Comparison of ENCODE assay signal across 1 cellular context in the genomic region with DNA sequence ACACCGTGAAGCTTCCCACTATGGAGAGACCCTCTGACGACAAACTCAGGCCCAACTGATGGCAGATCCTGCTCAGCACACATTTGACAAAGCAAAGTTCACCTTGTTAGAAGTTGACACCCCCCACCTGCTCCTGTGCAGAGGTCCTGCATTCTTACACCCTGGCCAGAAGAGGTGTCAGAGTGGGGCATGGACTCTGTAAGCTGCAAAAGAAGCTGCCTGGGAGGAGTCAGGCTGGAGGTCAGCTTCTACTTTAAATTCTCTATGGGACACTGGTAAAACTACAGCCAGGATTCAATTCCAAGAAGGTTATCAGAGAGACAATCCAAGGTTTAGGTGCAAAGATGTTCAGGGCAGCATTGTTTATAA.
TF ChIP-seq lines count a peak whose summit lies in the region.

No MANE protein-coding gene starts in this region.

TF ChIP-seq in HepG2, 621 proteins besides CTCF, POLR2A, EP300 and RAD21 (continued from another document):
- TF ChIP-seq, protein P1, sequence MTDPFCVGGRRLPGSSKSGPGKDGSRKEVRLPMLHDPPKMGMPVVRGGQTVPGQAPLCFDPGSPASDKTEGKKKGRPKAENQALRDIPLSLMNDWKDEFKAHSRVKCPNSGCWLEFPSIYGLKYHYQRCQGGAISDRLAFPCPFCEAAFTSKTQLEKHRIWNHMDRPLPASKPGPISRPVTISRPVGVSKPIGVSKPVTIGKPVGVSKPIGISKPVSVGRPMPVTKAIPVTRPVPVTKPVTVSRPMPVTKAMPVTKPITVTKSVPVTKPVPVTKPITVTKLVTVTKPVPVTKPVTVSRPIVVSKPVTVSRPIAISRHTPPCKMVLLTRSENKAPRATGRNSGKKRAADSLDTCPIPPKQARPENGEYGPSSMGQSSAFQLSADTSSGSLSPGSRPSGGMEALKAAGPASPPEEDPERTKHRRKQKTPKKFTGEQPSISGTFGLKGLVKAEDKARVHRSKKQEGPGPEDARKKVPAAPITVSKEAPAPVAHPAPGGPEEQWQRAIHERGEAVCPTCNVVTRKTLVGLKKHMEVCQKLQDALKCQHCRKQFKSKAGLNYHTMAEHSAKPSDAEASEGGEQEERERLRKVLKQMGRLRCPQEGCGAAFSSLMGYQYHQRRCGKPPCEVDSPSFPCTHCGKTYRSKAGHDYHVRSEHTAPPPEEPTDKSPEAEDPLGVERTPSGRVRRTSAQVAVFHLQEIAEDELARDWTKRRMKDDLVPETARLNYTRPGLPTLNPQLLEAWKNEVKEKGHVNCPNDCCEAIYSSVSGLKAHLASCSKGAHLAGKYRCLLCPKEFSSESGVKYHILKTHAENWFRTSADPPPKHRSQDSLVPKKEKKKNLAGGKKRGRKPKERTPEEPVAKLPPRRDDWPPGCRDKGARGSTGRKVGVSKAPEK (CRISPR knock-in tag; IDR thresholded peaks at IDR 0.05; ENCODE audit: borderline replicate concordance): no peak
- TF ChIP-seq NONO (IDR thresholded peaks at IDR 0.05): no peak
- no peak for TF ChIP-seq NONO (CRISPR knock-in tag; conservative IDR thresholded peaks at IDR 0.05)
- no peak for TF ChIP-seq ZNF350 (CRISPR knock-in tag; IDR thresholded peaks at IDR 0.05; ENCODE audit: borderline replicate concordance, low read depth)
- TF ChIP-seq, protein P2, sequence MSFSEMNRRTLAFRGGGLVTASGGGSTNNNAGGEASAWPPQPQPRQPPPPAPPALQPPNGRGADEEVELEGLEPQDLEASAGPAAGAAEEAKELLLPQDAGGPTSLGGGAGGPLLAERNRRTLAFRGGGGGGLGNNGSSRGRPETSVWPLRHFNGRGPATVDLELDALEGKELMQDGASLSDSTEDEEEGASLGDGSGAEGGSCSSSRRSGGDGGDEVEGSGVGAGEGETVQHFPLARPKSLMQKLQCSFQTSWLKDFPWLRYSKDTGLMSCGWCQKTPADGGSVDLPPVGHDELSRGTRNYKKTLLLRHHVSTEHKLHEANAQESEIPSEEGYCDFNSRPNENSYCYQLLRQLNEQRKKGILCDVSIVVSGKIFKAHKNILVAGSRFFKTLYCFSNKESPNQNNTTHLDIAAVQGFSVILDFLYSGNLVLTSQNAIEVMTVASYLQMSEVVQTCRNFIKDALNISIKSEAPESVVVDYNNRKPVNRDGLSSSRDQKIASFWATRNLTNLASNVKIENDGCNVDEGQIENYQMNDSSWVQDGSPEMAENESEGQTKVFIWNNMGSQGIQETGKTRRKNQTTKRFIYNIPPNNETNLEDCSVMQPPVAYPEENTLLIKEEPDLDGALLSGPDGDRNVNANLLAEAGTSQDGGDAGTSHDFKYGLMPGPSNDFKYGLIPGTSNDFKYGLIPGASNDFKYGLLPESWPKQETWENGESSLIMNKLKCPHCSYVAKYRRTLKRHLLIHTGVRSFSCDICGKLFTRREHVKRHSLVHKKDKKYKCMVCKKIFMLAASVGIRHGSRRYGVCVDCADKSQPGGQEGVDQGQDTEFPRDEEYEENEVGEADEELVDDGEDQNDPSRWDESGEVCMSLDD (CRISPR knock-in tag; IDR thresholded peaks at IDR 0.05; ENCODE audit: borderline replicate concordance): no peak
- TF ChIP-seq DR1 (CRISPR knock-in tag; IDR thresholded peaks at IDR 0.05): no peak
- TF ChIP-seq, protein P3, sequence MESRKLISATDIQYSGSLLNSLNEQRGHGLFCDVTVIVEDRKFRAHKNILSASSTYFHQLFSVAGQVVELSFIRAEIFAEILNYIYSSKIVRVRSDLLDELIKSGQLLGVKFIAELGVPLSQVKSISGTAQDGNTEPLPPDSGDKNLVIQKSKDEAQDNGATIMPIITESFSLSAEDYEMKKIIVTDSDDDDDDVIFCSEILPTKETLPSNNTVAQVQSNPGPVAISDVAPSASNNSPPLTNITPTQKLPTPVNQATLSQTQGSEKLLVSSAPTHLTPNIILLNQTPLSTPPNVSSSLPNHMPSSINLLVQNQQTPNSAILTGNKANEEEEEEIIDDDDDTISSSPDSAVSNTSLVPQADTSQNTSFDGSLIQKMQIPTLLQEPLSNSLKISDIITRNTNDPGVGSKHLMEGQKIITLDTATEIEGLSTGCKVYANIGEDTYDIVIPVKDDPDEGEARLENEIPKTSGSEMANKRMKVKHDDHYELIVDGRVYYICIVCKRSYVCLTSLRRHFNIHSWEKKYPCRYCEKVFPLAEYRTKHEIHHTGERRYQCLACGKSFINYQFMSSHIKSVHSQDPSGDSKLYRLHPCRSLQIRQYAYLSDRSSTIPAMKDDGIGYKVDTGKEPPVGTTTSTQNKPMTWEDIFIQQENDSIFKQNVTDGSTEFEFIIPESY (CRISPR knock-in tag; IDR thresholded peaks at IDR 0.05): no peak
- no peak for TF ChIP-seq ZNF883 (CRISPR knock-in tag; IDR thresholded peaks at IDR 0.05; ENCODE audit: not compliant biosample characterization)
- TF ChIP-seq, protein P4, sequence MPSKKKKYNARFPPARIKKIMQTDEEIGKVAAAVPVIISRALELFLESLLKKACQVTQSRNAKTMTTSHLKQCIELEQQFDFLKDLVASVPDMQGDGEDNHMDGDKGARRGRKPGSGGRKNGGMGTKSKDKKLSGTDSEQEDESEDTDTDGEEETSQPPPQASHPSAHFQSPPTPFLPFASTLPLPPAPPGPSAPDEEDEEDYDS (CRISPR knock-in tag; IDR thresholded peaks at IDR 0.05): no peak
- TF ChIP-seq, protein P5, sequence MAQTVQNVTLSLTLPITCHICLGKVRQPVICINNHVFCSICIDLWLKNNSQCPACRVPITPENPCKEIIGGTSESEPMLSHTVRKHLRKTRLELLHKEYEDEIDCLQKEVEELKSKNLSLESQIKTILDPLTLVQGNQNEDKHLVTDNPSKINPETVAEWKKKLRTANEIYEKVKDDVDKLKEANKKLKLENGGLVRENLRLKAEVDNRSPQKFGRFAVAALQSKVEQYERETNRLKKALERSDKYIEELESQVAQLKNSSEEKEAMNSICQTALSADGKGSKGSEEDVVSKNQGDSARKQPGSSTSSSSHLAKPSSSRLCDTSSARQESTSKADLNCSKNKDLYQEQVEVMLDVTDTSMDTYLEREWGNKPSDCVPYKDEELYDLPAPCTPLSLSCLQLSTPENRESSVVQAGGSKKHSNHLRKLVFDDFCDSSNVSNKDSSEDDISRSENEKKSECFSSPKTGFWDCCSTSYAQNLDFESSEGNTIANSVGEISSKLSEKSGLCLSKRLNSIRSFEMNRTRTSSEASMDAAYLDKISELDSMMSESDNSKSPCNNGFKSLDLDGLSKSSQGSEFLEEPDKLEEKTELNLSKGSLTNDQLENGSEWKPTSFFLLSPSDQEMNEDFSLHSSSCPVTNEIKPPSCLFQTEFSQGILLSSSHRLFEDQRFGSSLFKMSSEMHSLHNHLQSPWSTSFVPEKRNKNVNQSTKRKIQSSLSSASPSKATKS (CRISPR knock-in tag; IDR thresholded peaks at IDR 0.05): no peak
- TF ChIP-seq, protein P6, sequence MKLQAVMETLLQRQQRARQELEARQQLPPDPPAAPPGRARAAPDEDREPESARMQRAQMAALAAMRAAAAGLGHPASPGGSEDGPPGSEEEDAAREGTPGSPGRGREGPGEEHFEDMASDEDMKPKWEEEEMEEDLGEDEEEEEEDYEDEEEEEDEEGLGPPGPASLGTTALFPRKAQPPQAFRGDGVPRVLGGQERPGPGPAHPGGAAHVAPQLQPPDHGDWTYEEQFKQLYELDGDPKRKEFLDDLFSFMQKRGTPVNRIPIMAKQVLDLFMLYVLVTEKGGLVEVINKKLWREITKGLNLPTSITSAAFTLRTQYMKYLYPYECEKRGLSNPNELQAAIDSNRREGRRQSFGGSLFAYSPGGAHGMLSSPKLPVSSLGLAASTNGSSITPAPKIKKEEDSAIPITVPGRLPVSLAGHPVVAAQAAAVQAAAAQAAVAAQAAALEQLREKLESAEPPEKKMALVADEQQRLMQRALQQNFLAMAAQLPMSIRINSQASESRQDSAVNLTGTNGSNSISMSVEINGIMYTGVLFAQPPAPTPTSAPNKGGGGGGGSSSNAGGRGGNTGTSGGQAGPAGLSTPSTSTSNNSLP (IDR thresholded peaks at IDR 0.05; ENCODE audit: low read depth, low read length): no peak
- peak; percentile 63; the same call in 1 of the 2 replicates for TF ChIP-seq ZBTB7B (CRISPR knock-in tag; IDR thresholded peaks at IDR 0.05)
- TF ChIP-seq ZNF749 (CRISPR knock-in tag; IDR thresholded peaks at IDR 0.05; ENCODE audit: borderline replicate concordance): no peak
- TF ChIP-seq, protein P7, sequence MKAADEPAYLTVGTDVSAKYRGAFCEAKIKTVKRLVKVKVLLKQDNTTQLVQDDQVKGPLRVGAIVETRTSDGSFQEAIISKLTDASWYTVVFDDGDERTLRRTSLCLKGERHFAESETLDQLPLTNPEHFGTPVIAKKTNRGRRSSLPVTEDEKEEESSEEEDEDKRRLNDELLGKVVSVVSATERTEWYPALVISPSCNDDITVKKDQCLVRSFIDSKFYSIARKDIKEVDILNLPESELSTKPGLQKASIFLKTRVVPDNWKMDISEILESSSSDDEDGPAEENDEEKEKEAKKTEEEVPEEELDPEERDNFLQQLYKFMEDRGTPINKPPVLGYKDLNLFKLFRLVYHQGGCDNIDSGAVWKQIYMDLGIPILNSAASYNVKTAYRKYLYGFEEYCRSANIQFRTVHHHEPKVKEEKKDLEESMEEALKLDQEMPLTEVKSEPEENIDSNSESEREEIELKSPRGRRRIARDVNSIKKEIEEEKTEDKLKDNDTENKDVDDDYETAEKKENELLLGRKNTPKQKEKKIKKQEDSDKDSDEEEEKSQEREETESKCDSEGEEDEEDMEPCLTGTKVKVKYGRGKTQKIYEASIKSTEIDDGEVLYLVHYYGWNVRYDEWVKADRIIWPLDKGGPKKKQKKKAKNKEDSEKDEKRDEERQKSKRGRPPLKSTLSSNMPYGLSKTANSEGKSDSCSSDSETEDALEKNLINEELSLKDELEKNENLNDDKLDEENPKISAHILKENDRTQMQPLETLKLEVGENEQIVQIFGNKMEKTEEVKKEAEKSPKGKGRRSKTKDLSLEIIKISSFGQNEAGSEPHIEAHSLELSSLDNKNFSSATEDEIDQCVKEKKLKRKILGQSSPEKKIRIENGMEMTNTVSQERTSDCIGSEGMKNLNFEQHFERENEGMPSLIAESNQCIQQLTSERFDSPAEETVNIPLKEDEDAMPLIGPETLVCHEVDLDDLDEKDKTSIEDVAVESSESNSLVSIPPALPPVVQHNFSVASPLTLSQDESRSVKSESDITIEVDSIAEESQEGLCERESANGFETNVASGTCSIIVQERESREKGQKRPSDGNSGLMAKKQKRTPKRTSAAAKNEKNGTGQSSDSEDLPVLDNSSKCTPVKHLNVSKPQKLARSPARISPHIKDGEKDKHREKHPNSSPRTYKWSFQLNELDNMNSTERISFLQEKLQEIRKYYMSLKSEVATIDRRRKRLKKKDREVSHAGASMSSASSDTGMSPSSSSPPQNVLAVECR (CRISPR knock-in tag; IDR thresholded peaks at IDR 0.05; ENCODE audit: borderline replicate concordance): peak; percentile 21; the same call in 1 of the 2 replicates
- no peak for TF ChIP-seq SMAD9 (CRISPR knock-in tag; IDR thresholded peaks at IDR 0.05)
- no peak for TF ChIP-seq EZH2 (conservative IDR thresholded peaks at IDR 0.05; ENCODE audit: low read depth, low read length)
- no peak for TF ChIP-seq JARID2 (CRISPR knock-in tag; IDR thresholded peaks at IDR 0.05; ENCODE audit: insufficient replicate concordance)
- TF ChIP-seq ZBTB38 (CRISPR knock-in tag; IDR thresholded peaks at IDR 0.05): 0 out of 2 replicates have a peak, but pooled peaks have one; percentile 4
- no peak for TF ChIP-seq BHLHE40 (IDR thresholded peaks at IDR 0.05; ENCODE audit: low read length)
- TF ChIP-seq ZNF850 (CRISPR knock-in tag; conservative IDR thresholded peaks at IDR 0.05): no peak
- no peak for TF ChIP-seq KLF13 (CRISPR knock-in tag; IDR thresholded peaks at IDR 0.05)
- 0 out of 2 replicates have a peak, but pooled peaks have one; percentile 10 for TF ChIP-seq CREB1 (IDR thresholded peaks at IDR 0.05)
- TF ChIP-seq CREB1 (CRISPR knock-in tag; IDR thresholded peaks at IDR 0.05): no peak
- TF ChIP-seq ZNF230 (CRISPR knock-in tag; IDR thresholded peaks at IDR 0.05): no peak
- no peak for TF ChIP-seq TMF1 (CRISPR knock-in tag; IDR thresholded peaks at IDR 0.05; ENCODE audit: low read depth)
- TF ChIP-seq ZNF790 (CRISPR knock-in tag; IDR thresholded peaks at IDR 0.05; ENCODE audit: borderline replicate concordance): no peak
- TF ChIP-seq ADNP (CRISPR knock-in tag; IDR thresholded peaks at IDR 0.05): no peak
- TF ChIP-seq IKZF4 (CRISPR knock-in tag; IDR thresholded peaks at IDR 0.05; ENCODE audit: borderline replicate concordance, low read depth, not compliant biosample characterization): no peak
- peak; percentile 27 for TF ChIP-seq XRCC5 (optimal IDR thresholded peaks at IDR 0.05; ENCODE audit: low read length)
- TF ChIP-seq RBM22 (optimal IDR thresholded peaks at IDR 0.05; ENCODE audit: low read length): no peak
- no peak for TF ChIP-seq NR2C2 (CRISPR knock-in tag; IDR thresholded peaks at IDR 0.05; ENCODE audit: borderline replicate concordance)
- no peak for TF ChIP-seq MAFF (IDR thresholded peaks at IDR 0.05; ENCODE audit: low read depth, low read length)
- TF ChIP-seq ZFP37 (CRISPR knock-in tag; IDR thresholded peaks at IDR 0.05; ENCODE audit: borderline replicate concordance): no peak
- TF ChIP-seq HDAC2 (CRISPR knock-in tag; IDR thresholded peaks at IDR 0.05): peak; percentile 48; the same call in 1 of the 2 replicates
- no peak for TF ChIP-seq IRX3 (CRISPR knock-in tag; IDR thresholded peaks at IDR 0.05; ENCODE audit: borderline replicate concordance, low read depth)
- TF ChIP-seq, protein P8, sequence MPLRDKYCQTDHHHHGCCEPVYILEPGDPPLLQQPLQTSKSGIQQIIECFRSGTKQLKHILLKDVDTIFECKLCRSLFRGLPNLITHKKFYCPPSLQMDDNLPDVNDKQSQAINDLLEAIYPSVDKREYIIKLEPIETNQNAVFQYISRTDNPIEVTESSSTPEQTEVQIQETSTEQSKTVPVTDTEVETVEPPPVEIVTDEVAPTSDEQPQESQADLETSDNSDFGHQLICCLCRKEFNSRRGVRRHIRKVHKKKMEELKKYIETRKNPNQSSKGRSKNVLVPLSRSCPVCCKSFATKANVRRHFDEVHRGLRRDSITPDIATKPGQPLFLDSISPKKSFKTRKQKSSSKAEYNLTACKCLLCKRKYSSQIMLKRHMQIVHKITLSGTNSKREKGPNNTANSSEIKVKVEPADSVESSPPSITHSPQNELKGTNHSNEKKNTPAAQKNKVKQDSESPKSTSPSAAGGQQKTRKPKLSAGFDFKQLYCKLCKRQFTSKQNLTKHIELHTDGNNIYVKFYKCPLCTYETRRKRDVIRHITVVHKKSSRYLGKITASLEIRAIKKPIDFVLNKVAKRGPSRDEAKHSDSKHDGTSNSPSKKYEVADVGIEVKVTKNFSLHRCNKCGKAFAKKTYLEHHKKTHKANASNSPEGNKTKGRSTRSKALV (CRISPR knock-in tag; IDR thresholded peaks at IDR 0.05): no peak
